Comparison of ENCODE assay signal across 8 cellular contexts in the genomic region with DNA sequence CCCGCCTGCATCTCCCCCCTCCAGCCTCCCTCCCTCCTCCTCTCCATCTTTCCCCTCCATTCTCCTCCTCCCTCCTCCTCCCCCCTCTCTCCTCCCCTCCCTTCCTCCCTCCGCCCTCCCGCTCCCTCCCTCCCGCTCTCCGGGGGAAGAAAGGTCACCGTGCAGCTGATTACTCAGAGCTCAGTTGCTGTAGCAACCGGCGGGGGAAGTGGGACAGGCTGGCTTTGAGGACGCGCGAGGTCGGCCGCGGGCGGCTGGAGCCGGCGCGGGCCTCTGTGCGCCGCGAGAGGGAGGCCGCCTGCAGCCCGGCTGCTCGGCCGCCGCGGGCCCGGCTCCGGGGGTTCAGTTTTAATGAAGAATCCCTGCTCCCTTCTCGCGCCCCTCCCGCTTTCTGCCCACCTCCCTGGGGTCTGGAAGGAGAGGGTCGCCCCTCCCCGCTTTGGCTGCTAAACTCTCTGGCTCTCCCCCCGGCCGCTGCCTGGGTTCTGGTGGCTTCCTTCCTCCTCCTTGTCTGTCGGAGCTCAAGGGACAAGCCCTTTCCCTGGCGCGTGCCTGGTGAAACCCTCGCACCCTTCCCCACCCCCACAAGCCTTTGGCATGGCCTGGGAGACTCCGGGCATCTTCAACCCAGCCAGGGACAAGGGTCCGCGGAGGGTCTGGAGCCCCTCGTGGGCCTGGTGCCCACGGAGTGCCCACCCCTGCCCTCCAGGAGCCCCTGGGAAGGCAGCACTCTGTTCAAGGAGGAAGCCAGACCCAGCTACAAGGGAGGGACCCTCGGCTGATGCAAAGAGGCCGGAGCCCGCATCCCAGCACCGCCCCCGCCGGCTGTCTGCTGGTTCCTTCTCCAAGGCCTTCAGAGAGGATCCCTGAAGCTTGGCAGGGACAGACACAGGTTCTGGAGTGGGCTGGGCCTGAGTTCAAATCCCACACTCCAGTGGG.
A peak's percentile ranks its signal among the peaks of the same experiment; 100 is the strongest.
DNase-seq lines count a peak whose midpoint lies in the region; ATAC-seq and TF ChIP-seq lines count a peak whose summit lies in the region.

No MANE protein-coding gene starts in this region.

- H3K4me1 Mint-ChIP-seq in activated T-cell treated with anti-CD3 and anti-CD28 coated beads, Interleukin-2, amount 50 U/mL, for 24 hours (ENCODE audit: low read depth): peaks cover 49% of the 10 kb centered on the region

- no peaks in the 10 kb centered on the region for H3K36me3 ChIP-seq in BJ (ENCODE audit: control insufficient read depth, insufficient read depth, low read length)

- no peaks in the 10 kb centered on the region for H3K27me3 Mint-ChIP-seq in activated T-cell treated with anti-CD3 and anti-CD28 coated beads, Interleukin-2, amount 50 U/mL, for 24 hours

- no peaks in the 10 kb centered on the region for H3K9me3 Mint-ChIP-seq in activated T-cell treated with anti-CD3 and anti-CD28 coated beads, Interleukin-2, amount 50 U/mL, for 24 hours

- peak overlapping the region; percentile 30 for H3K4me3 ChIP-seq in BJ (ENCODE audit: low read depth, low read length)

- POLR2A ChIA-PET in BJ (lab: Charles Lee): interaction anchor here (0.6 to 1.7 kb wide), 6 partner anchors 23 to 321 kb away, joined by 3 to 15 read pairs (median 6); a partner anchor contains a TSS

- no peaks in the 10 kb centered on the region for H3K36me3 Mint-ChIP-seq in activated T-cell treated with anti-CD3 and anti-CD28 coated beads, Interleukin-2, amount 50 U/mL, for 24 hours (ENCODE audit: low read depth)

- H3K27me3 ChIP-seq in BJ (ENCODE audit: control insufficient read depth, insufficient read depth, low read length): no peaks in the 10 kb centered on the region

- CTCF ChIA-PET in BJ (lab: Yijun Ruan, JAX): interaction anchor here (0.9 to 2.9 kb wide), 7 partner anchors 23 to 322 kb away, joined by 3 to 13 read pairs (median 4); no protein-coding TSS in a partner anchor

- DNase-seq in BJ (ENCODE audit: low read depth): peak; percentile 90
- peak; percentile 99 for DNase-seq in HuH-7 (ENCODE audit: low spot score)
- DNase-seq in OCI-M1 (lab: John Stamatoyannopoulos, UW): peak; percentile 97
- DNase-seq in activated T-cell treated with anti-CD3 and anti-CD28 coated beads, Interleukin-2, amount 50 U/mL, for 24 hours: peak; percentile 87
- DNase-seq in erythroblast (lab: John Stamatoyannopoulos, UW): peak; percentile 62 to 85
- DNase-seq in mucosa of gallbladder (ENCODE audit: low spot score): peak; percentile 97
- peak; percentile 81 to 82 for DNase-seq in stimulated activated CD8-positive, alpha-beta memory T cell treated with anti-CD3 and anti-CD28 coated beads, Interleukin-2, amount 100 ng/mL, for 48 hours (ENCODE audit: low read depth in 2 of 2)

- ATAC-seq in GM19438 (IDR thresholded peaks at IDR 0.05; ENCODE audit: low read depth, unreplicated experiment): peak; percentile 71

- peak; percentile 32 for TF ChIP-seq POLR2A in erythroblast (IDR thresholded peaks at IDR 0.05; ENCODE audit: low read length)

- peak overlapping the region; percentile 73 for H3K4me3 Mint-ChIP-seq in activated T-cell treated with anti-CD3 and anti-CD28 coated beads, Interleukin-2, amount 50 U/mL, for 24 hours

- H3K27ac Mint-ChIP-seq in activated T-cell treated with anti-CD3 and anti-CD28 coated beads, Interleukin-2, amount 50 U/mL, for 24 hours: peak overlapping the region; percentile 88

- peak; percentile 14; the same call in 1 of the 2 replicates for TF ChIP-seq CTCF in BJ (IDR thresholded peaks at IDR 0.05; ENCODE audit: insufficient read depth, low read depth, low read length)

Comparison
In these comparisons a context has a peak if more than half of its experiments do, and no peak if none do; other contexts are left out.
1. Peak in every context shown above with its lines: DNase-seq, ATAC-seq and H3K4me3 ChIP-seq.